In the genomic region with DNA sequence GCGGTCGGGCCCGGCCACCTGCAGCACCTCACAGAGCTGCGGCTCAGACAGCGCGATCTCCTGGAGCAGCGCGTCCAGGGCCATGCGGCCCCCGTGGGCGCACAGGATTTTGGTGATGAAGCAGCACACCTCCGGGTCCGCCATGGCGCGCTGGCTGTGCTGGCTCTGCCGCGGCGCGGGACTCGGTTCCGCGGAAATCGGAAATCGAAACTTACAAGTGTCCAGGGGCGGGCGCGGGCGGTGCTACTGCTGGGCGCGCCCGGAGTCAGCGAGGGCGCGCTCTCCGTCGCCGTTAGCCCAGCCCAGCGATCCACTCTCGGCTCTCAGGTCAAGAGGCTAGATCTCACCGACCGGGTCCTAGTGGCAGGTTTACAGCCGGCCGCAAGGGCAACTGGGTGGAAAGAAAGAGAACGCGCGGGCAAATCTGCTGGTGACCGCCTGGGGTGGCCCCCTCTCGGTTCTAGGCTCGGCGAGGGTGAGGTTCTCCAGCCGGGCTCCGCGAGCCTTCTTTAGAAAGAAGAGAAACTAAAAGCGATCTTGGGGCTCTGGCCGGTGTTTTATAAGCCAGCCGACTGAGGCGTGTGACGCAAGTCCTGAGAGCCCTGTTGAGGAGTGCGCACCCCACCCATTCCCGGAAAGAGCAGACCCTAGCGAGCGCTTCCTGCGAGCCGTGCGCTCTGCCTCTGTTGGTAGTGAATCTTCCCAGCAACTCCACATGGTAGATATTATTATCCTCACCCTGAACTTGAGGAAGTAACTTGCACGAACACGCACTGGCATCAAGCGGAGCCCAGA, we compare ENCODE assay signal across 1 cellular context.
TF ChIP-seq lines count a peak whose summit lies in the region.

Gene ZC3HAV1 (minus strand): TSS at position 533 of the 795 bp plus-strand sequence. CDS start 389 bp downstream, at position 144.

TF ChIP-seq in GM12878, 131 proteins besides CTCF, POLR2A, EP300 and RAD21 (continued from another document and continues in another):
- TF ChIP-seq, protein P1, sequence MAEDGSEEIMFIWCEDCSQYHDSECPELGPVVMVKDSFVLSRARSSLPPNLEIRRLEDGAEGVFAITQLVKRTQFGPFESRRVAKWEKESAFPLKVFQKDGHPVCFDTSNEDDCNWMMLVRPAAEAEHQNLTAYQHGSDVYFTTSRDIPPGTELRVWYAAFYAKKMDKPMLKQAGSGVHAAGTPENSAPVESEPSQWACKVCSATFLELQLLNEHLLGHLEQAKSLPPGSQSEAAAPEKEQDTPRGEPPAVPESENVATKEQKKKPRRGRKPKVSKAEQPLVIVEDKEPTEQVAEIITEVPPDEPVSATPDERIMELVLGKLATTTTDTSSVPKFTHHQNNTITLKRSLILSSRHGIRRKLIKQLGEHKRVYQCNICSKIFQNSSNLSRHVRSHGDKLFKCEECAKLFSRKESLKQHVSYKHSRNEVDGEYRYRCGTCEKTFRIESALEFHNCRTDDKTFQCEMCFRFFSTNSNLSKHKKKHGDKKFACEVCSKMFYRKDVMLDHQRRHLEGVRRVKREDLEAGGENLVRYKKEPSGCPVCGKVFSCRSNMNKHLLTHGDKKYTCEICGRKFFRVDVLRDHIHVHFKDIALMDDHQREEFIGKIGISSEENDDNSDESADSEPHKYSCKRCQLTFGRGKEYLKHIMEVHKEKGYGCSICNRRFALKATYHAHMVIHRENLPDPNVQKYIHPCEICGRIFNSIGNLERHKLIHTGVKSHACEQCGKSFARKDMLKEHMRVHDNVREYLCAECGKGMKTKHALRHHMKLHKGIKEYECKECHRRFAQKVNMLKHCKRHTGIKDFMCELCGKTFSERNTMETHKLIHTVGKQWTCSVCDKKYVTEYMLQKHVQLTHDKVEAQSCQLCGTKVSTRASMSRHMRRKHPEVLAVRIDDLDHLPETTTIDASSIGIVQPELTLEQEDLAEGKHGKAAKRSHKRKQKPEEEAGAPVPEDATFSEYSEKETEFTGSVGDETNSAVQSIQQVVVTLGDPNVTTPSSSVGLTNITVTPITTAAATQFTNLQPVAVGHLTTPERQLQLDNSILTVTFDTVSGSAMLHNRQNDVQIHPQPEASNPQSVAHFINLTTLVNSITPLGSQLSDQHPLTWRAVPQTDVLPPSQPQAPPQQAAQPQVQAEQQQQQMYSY (CRISPR knock-in tag; IDR thresholded peaks at IDR 0.05), result no peak
- TF ChIP-seq SMAD5 (IDR thresholded peaks at IDR 0.05; ENCODE audit: low read depth), result peak; percentile 87
- peak; percentile 83 for TF ChIP-seq PML (IDR thresholded peaks at IDR 0.05; ENCODE audit: low read length)
- no peak for TF ChIP-seq CEBPB (IDR thresholded peaks at IDR 0.05; ENCODE audit: borderline replicate concordance in 1 of 2, low read depth in 2 of 2, low read length in 2 of 2)
- 0 out of 2 replicates have a peak, but pooled peaks have one; percentile 11 for TF ChIP-seq JUNB (IDR thresholded peaks at IDR 0.05)
- no peak for TF ChIP-seq STAT1 (conservative IDR thresholded peaks at IDR 0.05)
- TF ChIP-seq NKRF (conservative IDR thresholded peaks at IDR 0.05), result peak; percentile 45; the same call in 1 of the 2 replicates
- TF ChIP-seq NR2F1 (conservative IDR thresholded peaks at IDR 0.05), result peak; percentile 87
- peak; percentile 77; the same call in 1 of the 2 replicates for TF ChIP-seq LARP7 (IDR thresholded peaks at IDR 0.05)
- no peak for TF ChIP-seq SP1 (IDR thresholded peaks at IDR 0.05; ENCODE audit: low read depth, low read length)
- TF ChIP-seq KDM1A (IDR thresholded peaks at IDR 0.05; ENCODE audit: borderline replicate concordance), result no peak
- TF ChIP-seq, protein P2, sequence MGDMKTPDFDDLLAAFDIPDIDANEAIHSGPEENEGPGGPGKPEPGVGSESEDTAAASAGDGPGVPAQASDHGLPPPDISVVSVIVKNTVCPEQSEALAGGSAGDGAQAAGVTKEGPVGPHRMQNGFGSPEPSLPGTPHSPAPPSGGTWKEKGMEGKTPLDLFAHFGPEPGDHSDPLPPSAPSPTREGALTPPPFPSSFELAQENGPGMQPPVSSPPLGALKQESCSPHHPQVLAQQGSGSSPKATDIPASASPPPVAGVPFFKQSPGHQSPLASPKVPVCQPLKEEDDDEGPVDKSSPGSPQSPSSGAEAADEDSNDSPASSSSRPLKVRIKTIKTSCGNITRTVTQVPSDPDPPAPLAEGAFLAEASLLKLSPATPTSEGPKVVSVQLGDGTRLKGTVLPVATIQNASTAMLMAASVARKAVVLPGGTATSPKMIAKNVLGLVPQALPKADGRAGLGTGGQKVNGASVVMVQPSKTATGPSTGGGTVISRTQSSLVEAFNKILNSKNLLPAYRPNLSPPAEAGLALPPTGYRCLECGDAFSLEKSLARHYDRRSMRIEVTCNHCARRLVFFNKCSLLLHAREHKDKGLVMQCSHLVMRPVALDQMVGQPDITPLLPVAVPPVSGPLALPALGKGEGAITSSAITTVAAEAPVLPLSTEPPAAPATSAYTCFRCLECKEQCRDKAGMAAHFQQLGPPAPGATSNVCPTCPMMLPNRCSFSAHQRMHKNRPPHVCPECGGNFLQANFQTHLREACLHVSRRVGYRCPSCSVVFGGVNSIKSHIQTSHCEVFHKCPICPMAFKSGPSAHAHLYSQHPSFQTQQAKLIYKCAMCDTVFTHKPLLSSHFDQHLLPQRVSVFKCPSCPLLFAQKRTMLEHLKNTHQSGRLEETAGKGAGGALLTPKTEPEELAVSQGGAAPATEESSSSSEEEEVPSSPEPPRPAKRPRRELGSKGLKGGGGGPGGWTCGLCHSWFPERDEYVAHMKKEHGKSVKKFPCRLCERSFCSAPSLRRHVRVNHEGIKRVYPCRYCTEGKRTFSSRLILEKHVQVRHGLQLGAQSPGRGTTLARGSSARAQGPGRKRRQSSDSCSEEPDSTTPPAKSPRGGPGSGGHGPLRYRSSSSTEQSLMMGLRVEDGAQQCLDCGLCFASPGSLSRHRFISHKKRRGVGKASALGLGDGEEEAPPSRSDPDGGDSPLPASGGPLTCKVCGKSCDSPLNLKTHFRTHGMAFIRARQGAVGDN (IDR thresholded peaks at IDR 0.05), result peak; percentile 58; the same call in 1 of the 2 replicates
- no peak; the same call in 1 of the 2 replicates for TF ChIP-seq CBX5 (IDR thresholded peaks at IDR 0.05; ENCODE audit: low read depth)
- TF ChIP-seq TARDBP (IDR thresholded peaks at IDR 0.05; ENCODE audit: borderline replicate concordance), result 0 out of 2 replicates have a peak, but pooled peaks have one; percentile 55
- TF ChIP-seq NRF1 (conservative IDR thresholded peaks at IDR 0.05; ENCODE audit: low read depth, low read length), result 0 out of 2 replicates have a peak, but pooled peaks have one; percentile 8
- TF ChIP-seq, protein P3, sequence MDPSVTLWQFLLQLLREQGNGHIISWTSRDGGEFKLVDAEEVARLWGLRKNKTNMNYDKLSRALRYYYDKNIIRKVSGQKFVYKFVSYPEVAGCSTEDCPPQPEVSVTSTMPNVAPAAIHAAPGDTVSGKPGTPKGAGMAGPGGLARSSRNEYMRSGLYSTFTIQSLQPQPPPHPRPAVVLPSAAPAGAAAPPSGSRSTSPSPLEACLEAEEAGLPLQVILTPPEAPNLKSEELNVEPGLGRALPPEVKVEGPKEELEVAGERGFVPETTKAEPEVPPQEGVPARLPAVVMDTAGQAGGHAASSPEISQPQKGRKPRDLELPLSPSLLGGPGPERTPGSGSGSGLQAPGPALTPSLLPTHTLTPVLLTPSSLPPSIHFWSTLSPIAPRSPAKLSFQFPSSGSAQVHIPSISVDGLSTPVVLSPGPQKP (IDR thresholded peaks at IDR 0.05; ENCODE audit: low read depth, low read length), result no peak
- TF ChIP-seq SIX5 (IDR thresholded peaks at IDR 0.05; ENCODE audit: low read depth, low read length, severe bottlenecking), result no peak
- TF ChIP-seq ZNF24 (IDR thresholded peaks at IDR 0.05), result no peak
- peak in 1 of 2 experiments; percentile 73; a peak in 1 of 3 replicates for TF ChIP-seq EGR1 (IDR thresholded peaks at IDR 0.05; ENCODE audit: borderline replicate concordance in 1 of 2, low read depth in 2 of 2, low read length in 2 of 2)
- no peak; the same call in 1 of the 2 replicates for TF ChIP-seq IRF4 (IDR thresholded peaks at IDR 0.05; ENCODE audit: low read depth, low read length)
- TF ChIP-seq CHD2 (IDR thresholded peaks at IDR 0.05; ENCODE audit: borderline replicate concordance, low read depth, low read length), result 0 out of 2 replicates have a peak, but pooled peaks have one; percentile 36
- peak; percentile 91 for TF ChIP-seq POLR2AphosphoS5 (IDR thresholded peaks at IDR 0.05; ENCODE audit: low read length)
- peak; percentile 10 to 45; a peak in 2 of 4 replicates for TF ChIP-seq IKZF2 (IDR thresholded peaks at IDR 0.05)
- TF ChIP-seq BHLHE40 (IDR thresholded peaks at IDR 0.05; ENCODE audit: borderline replicate concordance in 1 of 2, low read depth in 2 of 2, low read length in 1 of 2), result peak; percentile 5 to 16; a peak in 2 of 4 replicates
- no peak for TF ChIP-seq CBFB (IDR thresholded peaks at IDR 0.05; ENCODE audit: low read depth)
- TF ChIP-seq SMARCA5 (IDR thresholded peaks at IDR 0.05), result peak; percentile 16; the same call in 1 of the 2 replicates
- no peak for TF ChIP-seq WRNIP1 (IDR thresholded peaks at IDR 0.05; ENCODE audit: borderline replicate concordance, low read depth, low read length)
- TF ChIP-seq ATF7 (IDR thresholded peaks at IDR 0.05; ENCODE audit: low read depth), result peak; percentile 61
- TF ChIP-seq BCL11A (IDR thresholded peaks at IDR 0.05; ENCODE audit: low read depth, low read length), result no peak
- TF ChIP-seq E2F8 (IDR thresholded peaks at IDR 0.05; ENCODE audit: low read depth, partially characterized antibody), result no peak
- TF ChIP-seq CHD4 (IDR thresholded peaks at IDR 0.05), result no peak
- TF ChIP-seq, protein P4, sequence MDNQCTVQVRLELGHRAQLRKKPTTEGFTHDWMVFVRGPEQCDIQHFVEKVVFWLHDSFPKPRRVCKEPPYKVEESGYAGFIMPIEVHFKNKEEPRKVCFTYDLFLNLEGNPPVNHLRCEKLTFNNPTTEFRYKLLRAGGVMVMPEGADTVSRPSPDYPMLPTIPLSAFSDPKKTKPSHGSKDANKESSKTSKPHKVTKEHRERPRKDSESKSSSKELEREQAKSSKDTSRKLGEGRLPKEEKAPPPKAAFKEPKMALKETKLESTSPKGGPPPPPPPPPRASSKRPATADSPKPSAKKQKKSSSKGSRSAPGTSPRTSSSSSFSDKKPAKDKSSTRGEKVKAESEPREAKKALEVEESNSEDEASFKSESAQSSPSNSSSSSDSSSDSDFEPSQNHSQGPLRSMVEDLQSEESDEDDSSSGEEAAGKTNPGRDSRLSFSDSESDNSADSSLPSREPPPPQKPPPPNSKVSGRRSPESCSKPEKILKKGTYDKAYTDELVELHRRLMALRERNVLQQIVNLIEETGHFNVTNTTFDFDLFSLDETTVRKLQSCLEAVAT (IDR thresholded peaks at IDR 0.05), result 0 out of 2 replicates have a peak, but pooled peaks have one; percentile 67
- 0 out of 2 replicates have a peak, but pooled peaks have one; percentile 11 for TF ChIP-seq PAX5 (IDR thresholded peaks at IDR 0.05; ENCODE audit: borderline replicate concordance, low read depth, low read length)
- TF ChIP-seq ETV6 (conservative IDR thresholded peaks at IDR 0.05 in 1 of 2, IDR thresholded peaks at IDR 0.05 in 1 of 2; ENCODE audit: borderline replicate concordance in 1 of 2, low read depth in 1 of 2), result peak in 1 of 2 experiments; percentile 98; a peak in 2 of 4 replicates
- no peak for TF ChIP-seq SKIL (IDR thresholded peaks at IDR 0.05; ENCODE audit: low read depth, poor library complexity, severe bottlenecking)
- TF ChIP-seq IKZF1 (conservative IDR thresholded peaks at IDR 0.05), result peak; percentile 95
